24 cellular contexts compared by ENCODE assay signal in the genomic region with DNA sequence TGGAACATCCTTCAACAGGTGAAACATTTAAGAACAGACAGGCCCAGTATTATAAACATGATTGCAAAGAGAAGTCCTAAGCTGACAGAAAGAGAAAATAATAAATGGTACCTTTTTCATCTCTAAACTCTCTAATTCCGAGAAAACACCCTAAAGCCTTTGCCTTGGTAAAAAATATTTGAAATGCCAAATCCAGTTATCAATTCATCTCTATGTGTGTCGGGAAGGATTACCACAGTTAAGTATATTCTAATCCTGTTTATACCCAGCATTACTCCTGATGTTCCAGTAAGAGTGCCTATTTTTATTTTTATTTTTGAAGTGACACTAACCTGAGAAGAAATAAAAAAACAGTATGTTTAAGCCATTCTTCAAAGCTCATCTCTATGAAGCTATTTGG.
DNase-seq lines count a peak whose midpoint lies in the region; ATAC-seq and TF ChIP-seq lines count a peak whose summit lies in the region.
"Had no signal": no experiment of that assay in that cellular context is flagged by ENCODE, and none has a peak within 500 bp of the region (broad histone marks: within the 10 kb centered on the region; RNA-seq: fewer than 3 reads in every experiment).

No MANE protein-coding gene starts in this region.

- H2BK5ac ChIP-seq in H9 (ENCODE audit: insufficient read length, low read length), result no peak overlapping the region

- H3F3A ChIP-seq in smooth muscle cell (ENCODE audit: low read depth), result peaks cover 11% of the 10 kb centered on the region

- H4K20me1 ChIP-seq in smooth muscle cell (ENCODE audit: low read depth) (no peaks in the 10 kb centered on the region), H9 (ENCODE audit: control insufficient read depth, insufficient read depth, insufficient read length) (no peaks in the 10 kb centered on the region)

- H3K36me3 ChIP-seq in RWPE2 (ENCODE audit: low read depth) (no peaks in the 10 kb centered on the region), ascending aorta (no peaks in the 10 kb centered on the region), smooth muscle cell (ENCODE audit: low read depth) (no peaks in the 10 kb centered on the region)

- no peak overlapping the region for H3K4me3 Mint-ChIP-seq in H9
- H3K4me3 Mint-ChIP-seq: CD4-positive, alpha-beta memory T cell had no signal

- no peak overlapping the region for H2BK12ac ChIP-seq in H9 (ENCODE audit: insufficient read length, low read depth, low read length)

- H3K4me3 ChIP-seq in RWPE2 (ENCODE audit: severe bottlenecking) (no peak overlapping the region), ascending aorta (no peak overlapping the region), smooth muscle cell (no peak overlapping the region)

- ATAC-seq in RWPE2 (ENCODE audit: low read depth) (no peak), Right ventricle myocardium superior (ENCODE audit: poor library complexity) (no peak), GM19452 (IDR thresholded peaks at IDR 0.05; ENCODE audit: unreplicated experiment) (no peak), GM21723 (IDR thresholded peaks at IDR 0.05; ENCODE audit: unreplicated experiment) (no peak)
- ATAC-seq: PC-3 had no signal

- DNase-seq in RWPE2 (ENCODE audit: low spot score) (no peak), ascending aorta (ENCODE audit: low spot score in 2 of 2) (no peak), iris pigment epithelial cell (ENCODE audit: low read depth) (peak; percentile 19), smooth muscle cell (lab: John Stamatoyannopoulos, UW; ENCODE audit: unreplicated experiment) (no peak), Right ventricle myocardium superior (no peak), H9 (no peak)
- DNase-seq: C1 segment of cervical spinal cord; CD4-positive, alpha-beta memory T cell; COR-L47; DMS53; GOT3; IMR-90; KG1; MM.1S; NCI-H1417; NCI-H1694; NCI-H2029 treated with DMSO at 0.1 percent for 48 hours; NCI-H2227 treated with DMSO at 0.1 percent for 48 hours; NCI-H510A; PC-3; RPMI8226; SHP77 treated with DMSO at 0.1 percent for 48 hours had no signal

- H3K9ac ChIP-seq in smooth muscle cell (ENCODE audit: low read depth), result peak overlapping the region; percentile 35
- H3K9ac ChIP-seq in H9 (ENCODE audit: extremely low read depth, insufficient read length, low read length), result no peak overlapping the region

- peaks cover 7 to 9% of the 10 kb centered on the region in 2 experiments for H3K4me1 Mint-ChIP-seq in H9
- H3K4me1 Mint-ChIP-seq: CD4-positive, alpha-beta memory T cell had no signal

- 47% methylated on average over 2 of the region's 2 CpGs for WGBS in smooth muscle cell (ENCODE audit: low lambda C conversion rate)
- no CpG with 5 or more reads among the region's 2 CpGs for WGBS in H9 (ENCODE audit: extremely low coverage, insufficient read length, low lambda C conversion rate)

- no peak overlapping the region for H3K18ac ChIP-seq in H9 (ENCODE audit: insufficient read length, low read depth, low read length)

- H3K4me1 ChIP-seq in RWPE2 (ENCODE audit: insufficient read depth, poor library complexity, severe bottlenecking) (peaks cover 52% of the 10 kb centered on the region), ascending aorta (peaks cover 6 to 18% of the 10 kb centered on the region in 2 donors), smooth muscle cell (ENCODE audit: low read depth) (peaks cover 21% of the 10 kb centered on the region), H9 (ENCODE audit: insufficient read depth, low read length) (no peaks in the 10 kb centered on the region)

- no peak overlapping the region for H3K23ac ChIP-seq in H9 (ENCODE audit: insufficient read length, low read depth, low read length)

- H2AK5ac ChIP-seq in H9 (ENCODE audit: insufficient read length, low read length), result no peak overlapping the region

- no peak overlapping the region for H4K8ac ChIP-seq in H9 (replicated peaks; ENCODE audit: insufficient read length, low read depth, low read length)

- no peak overlapping the region for H3K27ac Mint-ChIP-seq in H9
- H3K27ac Mint-ChIP-seq: CD4-positive, alpha-beta memory T cell had no signal

- H3K27ac ChIP-seq in RWPE2 (ENCODE audit: poor library complexity, severe bottlenecking) (peak overlapping the region; percentile 96), ascending aorta (peak overlapping the region; percentile 14 to 80), smooth muscle cell (ENCODE audit: low read depth) (peak overlapping the region; percentile 86), H9 (ENCODE audit: insufficient read length, low read depth, low read length) (no peak overlapping the region)

- H3K9me3 ChIP-seq in RWPE2 (ENCODE audit: severe bottlenecking) (no peaks in the 10 kb centered on the region), ascending aorta (no peaks in the 10 kb centered on the region), smooth muscle cell (replicated peaks; ENCODE audit: low read depth) (no peaks in the 10 kb centered on the region), H9 (ENCODE audit: control insufficient read depth, low read depth, low read length) (no peaks in the 10 kb centered on the region)

- H3K14ac ChIP-seq in H9 (ENCODE audit: insufficient read depth, low read length), result no peak overlapping the region

- TF ChIP-seq CTCF in RWPE2 (IDR thresholded peaks at IDR 0.05; ENCODE audit: poor library complexity, severe bottlenecking) (no peak), ascending aorta (IDR thresholded peaks at IDR 0.05) (no peak), smooth muscle cell (IDR thresholded peaks at IDR 0.05; ENCODE audit: borderline replicate concordance, insufficient read depth, poor library complexity, severe bottlenecking) (no peak), H9 (conservative IDR thresholded peaks at IDR 0.05) (no peak)

- H2BK15ac ChIP-seq in H9 (ENCODE audit: low read depth, low read length), result no peak overlapping the region

- no peaks in the 10 kb centered on the region for H3K79me1 ChIP-seq in H9 (ENCODE audit: insufficient read depth, low read depth, low read length, poor library complexity, severe bottlenecking)

- H4K5ac ChIP-seq in H9 (ENCODE audit: insufficient read length, low read depth, low read length), result no peak overlapping the region

- no peaks in the 10 kb centered on the region for H3K9me3 Mint-ChIP-seq in H9
- H3K9me3 Mint-ChIP-seq: CD4-positive, alpha-beta memory T cell had no signal

- no peak overlapping the region for H3K4ac ChIP-seq in H9 (ENCODE audit: low read depth, low read length)

- H3K36me3 Mint-ChIP-seq in H9 (ENCODE audit: insufficient read depth in 1 of 3, low read depth in 3 of 3), result no peaks in the 10 kb centered on the region
- H3K36me3 Mint-ChIP-seq: CD4-positive, alpha-beta memory T cell had no signal

- no peak overlapping the region for H3K56ac ChIP-seq in H9 (ENCODE audit: insufficient read length, low read depth, low read length)

- H3K4me2 ChIP-seq in smooth muscle cell, result peak overlapping the region; percentile 57
- H3K4me2 ChIP-seq in H9 (ENCODE audit: insufficient read depth, insufficient read length, low read length), result no peak overlapping the region

- no peak overlapping the region for H2BK20ac ChIP-seq in H9 (ENCODE audit: low read depth, low read length, poor library complexity, severe bottlenecking)

- H3K23me2 ChIP-seq in H9 (ENCODE audit: insufficient read length, low read depth, low read length, poor library complexity, severe bottlenecking), result no peaks in the 10 kb centered on the region

- H2BK120ac ChIP-seq in H9 (ENCODE audit: low read depth, low read length, poor library complexity, severe bottlenecking), result no peak overlapping the region

- H2AFZ ChIP-seq in smooth muscle cell (ENCODE audit: low read depth), result no peak overlapping the region
- H2AFZ ChIP-seq in H9 (ENCODE audit: low read length), result no peak overlapping the region

- H3T11ph ChIP-seq in H9 (ENCODE audit: low read length), result no peak overlapping the region

- H3K27me3 ChIP-seq in RWPE2 (ENCODE audit: insufficient read depth, poor library complexity, severe bottlenecking) (no peaks in the 10 kb centered on the region), ascending aorta (no peaks in the 10 kb centered on the region), smooth muscle cell (ENCODE audit: low read depth) (no peaks in the 10 kb centered on the region), H9 (ENCODE audit: insufficient read depth, low read length) (no peaks in the 10 kb centered on the region)

- no peaks in the 10 kb centered on the region for H3K27me3 Mint-ChIP-seq in H9 (ENCODE audit: low read depth)
- H3K27me3 Mint-ChIP-seq: CD4-positive, alpha-beta memory T cell had no signal

- H4K91ac ChIP-seq in H9 (ENCODE audit: insufficient read length, low read depth, low read length), result no peak overlapping the region

- H3K79me2 ChIP-seq in smooth muscle cell (ENCODE audit: low read depth) (no peaks in the 10 kb centered on the region), H9 (ENCODE audit: insufficient read depth, low read length) (no peaks in the 10 kb centered on the region)

- intact Hi-C loops in ascending aorta (cut with DNase I) (loop anchor here (10.0 kb wide), 2 partner anchors 210 to 1790 kb away; no protein-coding TSS in a partner anchor), Right ventricle myocardium superior (cut with DNase I) (no loop called here)
